In the genomic region with DNA sequence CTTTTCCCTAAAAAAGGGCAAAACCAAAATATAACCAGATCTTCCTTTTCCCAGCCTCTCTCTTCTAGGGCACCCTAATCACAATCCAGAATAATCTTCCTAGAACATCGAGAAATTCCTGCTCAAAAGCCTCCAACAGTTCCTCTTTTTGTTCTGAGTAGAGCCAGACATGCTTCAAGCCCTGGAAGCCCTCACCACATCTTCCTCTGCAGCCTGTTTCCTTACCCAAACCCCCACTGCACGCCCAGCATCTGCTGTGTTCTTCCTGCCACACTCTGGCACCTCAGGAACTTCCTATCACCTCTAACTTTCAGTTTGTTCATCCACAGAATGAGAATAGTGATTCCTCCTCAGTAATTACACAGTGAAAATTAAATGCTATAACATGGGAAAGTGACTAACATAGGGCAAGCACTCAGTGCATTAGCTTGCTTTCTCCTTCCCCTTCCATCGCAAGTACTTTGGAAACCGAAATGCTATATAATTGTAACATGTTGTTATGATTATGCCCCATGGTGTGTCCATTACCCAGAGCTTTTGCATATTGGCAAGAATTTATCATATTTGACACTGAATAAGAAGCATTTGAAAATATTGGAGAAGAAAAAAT, we compare ENCODE assay signal across 9 cellular contexts. TPM values are rescaled to one million over a fixed set of nuclear protein-coding genes. Genes with fewer than 3 reads are reported as not detected.
DNase-seq lines count a peak whose midpoint lies in the region; ATAC-seq, FAIRE-seq and TF ChIP-seq lines count a peak whose summit lies in the region.
"Had no signal": no experiment of that assay in that cellular context is flagged by ENCODE, and none has a peak within 500 bp of the region (broad histone marks: within the 10 kb centered on the region; RNA-seq: fewer than 3 reads in every experiment).

No MANE protein-coding gene starts in this region.

- H3K9me3 ChIP-seq in DND-41 (ENCODE audit: insufficient read depth, low read length, severe bottlenecking) (no peaks in the 10 kb centered on the region), pancreas (no peaks in the 10 kb centered on the region)

- in situ Hi-C loops in ACHN (cut with HindIII; ENCODE audit: low pct_ligation_motif_present, low pct_unique_long_range_greater_than_20kb, low sequenced_read_pairs) = no loop called here

- H3K36me3 Mint-ChIP-seq in T-helper 1 cell treated with Interleukin-12 subunit alpha and Interleukin-12 subunit beta and Interleukin-4 antibody, amounts not matched to agents 30 μg/mL and 1 μg/mL, for 36 hours (ENCODE audit: low read depth) = peaks cover 41% of the 10 kb centered on the region
- peaks cover 16% of the 10 kb centered on the region for H3K36me3 Mint-ChIP-seq in effector memory CD8-positive, alpha-beta T cell (ENCODE audit: insufficient read depth)

- peak overlapping the region; percentile 50 for H3K9ac ChIP-seq in DND-41 (ENCODE audit: low read depth, low read length)

- H3K79me2 ChIP-seq in DND-41 (ENCODE audit: insufficient read depth, low read length) = peaks cover 36% of the 10 kb centered on the region

- no peaks in the 10 kb centered on the region for H3K9me3 Mint-ChIP-seq in T-helper 1 cell treated with Interleukin-12 subunit alpha and Interleukin-12 subunit beta and Interleukin-4 antibody, amounts not matched to agents 30 μg/mL and 1 μg/mL, for 36 hours
- no peaks in the 10 kb centered on the region for H3K9me3 Mint-ChIP-seq in effector memory CD8-positive, alpha-beta T cell

- peak; percentile 27 for TF ChIP-seq CTCF in DND-41 (IDR thresholded peaks at IDR 0.05; ENCODE audit: borderline replicate concordance, extremely low read depth, low read length, poor library complexity, severe bottlenecking)
- TF ChIP-seq CTCF in pancreas (IDR thresholded peaks at IDR 0.05) = no peak

- ATAC-seq in DND-41 (ENCODE audit: insufficient read depth, low read depth) = peak; percentile 75
- peak; percentile 13 for ATAC-seq in HG02571 (IDR thresholded peaks at IDR 0.05; ENCODE audit: unreplicated experiment)
- ATAC-seq in effector memory CD8-positive, alpha-beta T cell (replicated peaks) = peak; percentile 56
- ATAC-seq in pancreas = no peak
- ATAC-seq: Right ventricle myocardium inferior had no signal

- H2AFZ ChIP-seq in DND-41 (ENCODE audit: low read depth, low read length) = no peak overlapping the region

- H3K27ac ChIP-seq in DND-41 (ENCODE audit: low read length) (peak overlapping the region; percentile 91), pancreas (no peak overlapping the region)

- peaks cover 51% of the 10 kb centered on the region for H3K4me1 ChIP-seq in DND-41 (ENCODE audit: insufficient read depth, low read length)
- H3K4me1 ChIP-seq in pancreas = peaks cover 16 to 24% (median 24%) of the 10 kb centered on the region in 3 donors

- H3K27me3 Mint-ChIP-seq in T-helper 1 cell treated with Interleukin-12 subunit alpha and Interleukin-12 subunit beta and Interleukin-4 antibody, amounts not matched to agents 30 μg/mL and 1 μg/mL, for 36 hours (ENCODE audit: low read depth) = no peaks in the 10 kb centered on the region
- H3K27me3 Mint-ChIP-seq in effector memory CD8-positive, alpha-beta T cell = no peaks in the 10 kb centered on the region

- H3K4me1 Mint-ChIP-seq in T-helper 1 cell treated with Interleukin-12 subunit alpha and Interleukin-12 subunit beta and Interleukin-4 antibody, amounts not matched to agents 30 μg/mL and 1 μg/mL, for 36 hours (ENCODE audit: low read depth) = peaks cover 63% of the 10 kb centered on the region
- H3K4me1 Mint-ChIP-seq in effector memory CD8-positive, alpha-beta T cell (ENCODE audit: low read depth in 2 of 2) = peaks cover 26 to 33% of the 10 kb centered on the region in 2 donors

- peak overlapping the region; percentile 92 for H3K27ac Mint-ChIP-seq in T-helper 1 cell treated with Interleukin-12 subunit alpha and Interleukin-12 subunit beta and Interleukin-4 antibody, amounts not matched to agents 30 μg/mL and 1 μg/mL, for 36 hours
- peak overlapping the region; percentile 85 to 94 for H3K27ac Mint-ChIP-seq in effector memory CD8-positive, alpha-beta T cell

- WGBS in pancreas, 2 donors = 85 to 89% methylated on average over 4 of the region's 4 CpGs

- H3K36me3 ChIP-seq in DND-41 (ENCODE audit: insufficient read depth, low read length) (peaks cover 55% of the 10 kb centered on the region), pancreas (peaks cover 0 to 22% (median 0%) of the 10 kb centered on the region in 3 donors)

- intact Hi-C loops in pancreas (cut with DNase I) = no loop called here

- no peaks in the 10 kb centered on the region for H3K27me3 ChIP-seq in DND-41 (ENCODE audit: insufficient read depth, low read length, poor library complexity)
- no peaks in the 10 kb centered on the region for H3K27me3 ChIP-seq in pancreas

- peak overlapping the region; percentile 84 for H3K4me3 Mint-ChIP-seq in T-helper 1 cell treated with Interleukin-12 subunit alpha and Interleukin-12 subunit beta and Interleukin-4 antibody, amounts not matched to agents 30 μg/mL and 1 μg/mL, for 36 hours
- peak overlapping the region; percentile 61 to 69 for H3K4me3 Mint-ChIP-seq in effector memory CD8-positive, alpha-beta T cell

- H3K4me3 ChIP-seq in DND-41 (ENCODE audit: low read depth in 1 of 2, low read length in 2 of 2) = peak overlapping the region in 1 of 2 experiments; percentile 46; a peak in 3 of 4 replicates
- no peak overlapping the region for H3K4me3 ChIP-seq in pancreas

- FAIRE-seq in RCC 7860 (lab: Jason Lieb, UNC) (no peak), pancreas (lab: Jason Lieb, UNC) (no peak)

- H3K4me2 ChIP-seq in DND-41 (ENCODE audit: insufficient read depth, low read length) = peak overlapping the region; percentile 62

- no peaks in the 10 kb centered on the region for H4K20me1 ChIP-seq in DND-41 (ENCODE audit: insufficient read depth, low read length)

- DNase-seq in DND-41 = peak; percentile 84
- peak in 2 of 3 experiments; percentile 6 to 12 for DNase-seq in effector memory CD8-positive, alpha-beta T cell
- no peak for DNase-seq in RCC 7860 (ENCODE audit: low spot score)
- no peak for DNase-seq in ACHN
- no peak for DNase-seq in pancreas
- no peak for DNase-seq in NCI-H748 (lab: John Stamatoyannopoulos, UW; ENCODE audit: unreplicated experiment)

RNA-seq across cellular contexts. Expression of a gene that starts 26.3 kb away (rescaled TPM):
- 10 to 100 TPM; 26.0 to 39.2 (median 31.9) TPM for total RNA-seq in pancreas
- 10 to 100 TPM; 11.6 to 15.9 TPM for polyA plus RNA-seq in pancreas

RNA-seq across cellular contexts. Expression of a gene that starts 37.4 kb away (rescaled TPM):
- 10 to 100 TPM in 3 of 6 donors, 1 to 10 TPM in 3; 5.1 to 13.1 (median 8.5) TPM for total RNA-seq in pancreas
- 1 to 10 TPM; 7.7 to 9.7 TPM for polyA plus RNA-seq in pancreas

RNA-seq across cellular contexts. Expression of a gene that starts 42.5 kb away (rescaled TPM):
- 1 to 10 TPM in 2 of 6 donors, under 1 TPM in 4; 0.23 to 6.9 (median 0.72) TPM for total RNA-seq in pancreas
- polyA plus RNA-seq in pancreas = 1 to 10 TPM; 3.0 to 7.3 TPM

Comparison
In these comparisons a context has a peak if more than half of its experiments do, and no peak if none do; other contexts are left out.
1. ATAC-seq: peak in DND-41 (single experiment), HG02571 (single experiment) and effector memory CD8-positive, alpha-beta T cell (single experiment); none in pancreas (0 of 4).
2. DNase-seq: peak in DND-41 (single experiment) and effector memory CD8-positive, alpha-beta T cell (2 of 3); none in RCC 7860 (single experiment), ACHN (single experiment), pancreas (0 of 6) and NCI-H748 (single experiment).